In genomic region chr2:136423516-136423996, GRCh38 we compare ENCODE assay signal across 8 cellular contexts.
DNase-seq lines count a peak whose midpoint lies in the region; ATAC-seq and TF ChIP-seq lines count a peak whose summit lies in the region.

No MANE protein-coding gene starts in this region.

- peaks cover 4 to 5% of the 10 kb centered on the region in 2 experiments for H3K4me1 Mint-ChIP-seq in H9
- peaks cover 23% of the 10 kb centered on the region for H3K4me1 Mint-ChIP-seq in activated naive CD4-positive, alpha-beta T cell treated with anti-CD3 and anti-CD28 coated beads, Interleukin-2, amount 10 ng/mL, durations not matched to agents 7 days and 5 days

- no peak overlapping the region for H3K9ac ChIP-seq in H9 (ENCODE audit: extremely low read depth, insufficient read length, low read length)

- no peak overlapping the region for H2BK12ac ChIP-seq in H9 (ENCODE audit: insufficient read length, low read depth, low read length)

- no peak overlapping the region for H4K91ac ChIP-seq in H9 (ENCODE audit: insufficient read length, low read depth, low read length)

- in situ Hi-C loops in SK-MEL-5 (cut with HindIII; ENCODE audit: low pct_unique_long_range_greater_than_20kb, low sequenced_read_pairs), result no loop called here

- H3K27me3 ChIP-seq in H9 (ENCODE audit: insufficient read depth, low read length), result peaks cover 6% of the 10 kb centered on the region; the same call in 1 of the 2 replicates
- H3K27me3 ChIP-seq in upper lobe of left lung, result no peaks in the 10 kb centered on the region

- no peaks in the 10 kb centered on the region for H3K36me3 ChIP-seq in upper lobe of left lung

- H3K36me3 Mint-ChIP-seq in H9 (ENCODE audit: insufficient read depth in 1 of 3, low read depth in 3 of 3), result peaks cover 0 to 2% (median 0%) of the 10 kb centered on the region in 3 experiments; a peak in 2 of 7 replicates
- H3K36me3 Mint-ChIP-seq in activated naive CD4-positive, alpha-beta T cell treated with anti-CD3 and anti-CD28 coated beads, Interleukin-2, amount 10 ng/mL, durations not matched to agents 7 days and 5 days, result no peaks in the 10 kb centered on the region

- no peak overlapping the region for H3K14ac ChIP-seq in H9 (ENCODE audit: insufficient read depth, low read length)

- no peak overlapping the region for H3K4ac ChIP-seq in H9 (ENCODE audit: low read depth, low read length)

- H3T11ph ChIP-seq in H9 (ENCODE audit: low read length), result no peak overlapping the region

- H2BK120ac ChIP-seq in H9 (ENCODE audit: low read depth, low read length, poor library complexity, severe bottlenecking), result no peak overlapping the region

- no peak for TF ChIP-seq POLR2A in upper lobe of left lung (IDR thresholded peaks at IDR 0.05)

- peak; percentile 80 to 95 for ATAC-seq in upper lobe of left lung (ENCODE audit: low FRiP score in 2 of 2)

- peak overlapping the region; percentile 49 to 63 for H3K4me3 Mint-ChIP-seq in H9
- H3K4me3 Mint-ChIP-seq in activated naive CD4-positive, alpha-beta T cell treated with anti-CD3 and anti-CD28 coated beads, Interleukin-2, amount 10 ng/mL, durations not matched to agents 7 days and 5 days, result peak overlapping the region; percentile 68

- H3K27ac ChIP-seq in H9 (ENCODE audit: insufficient read length, low read depth, low read length) (no peak overlapping the region), upper lobe of left lung (no peak overlapping the region)

- no peaks in the 10 kb centered on the region for H3K79me1 ChIP-seq in H9 (ENCODE audit: insufficient read depth, low read depth, low read length, poor library complexity, severe bottlenecking)

- intact Hi-C loops in cardiac septum (cut with DNase I) (loop anchor here (2.0 to 5.0 kb wide), 2 partner anchors 311 to 1414 kb away; no protein-coding TSS in a partner anchor), posterior vena cava (cut with DNase I) (loop anchor here (5.0 to 10.0 kb wide), 3 partner anchors 311 to 1414 kb away; no protein-coding TSS in a partner anchor)

- no peaks in the 10 kb centered on the region for H4K20me1 ChIP-seq in H9 (ENCODE audit: control insufficient read depth, insufficient read depth, insufficient read length)

- peak overlapping the region; percentile 42 for H3K4me2 ChIP-seq in H9 (ENCODE audit: insufficient read depth, insufficient read length, low read length)

- CTCF ChIA-PET in activated naive CD4-positive, alpha-beta T cell treated with anti-CD3 and anti-CD28 coated beads, Interleukin-2, amount 10 ng/mL, durations not matched to agents 7 days and 5 days (lab: Charles Lee), result interaction anchor here (0.6 to 2.9 kb wide), 12 partner anchors 11 to 1658 kb away, joined by 3 to 13 read pairs (median 3); no protein-coding TSS in a partner anchor

- H3K27me3 Mint-ChIP-seq in H9 (ENCODE audit: low read depth), result peaks cover 80% of the 10 kb centered on the region
- peaks cover 57% of the 10 kb centered on the region for H3K27me3 Mint-ChIP-seq in activated naive CD4-positive, alpha-beta T cell treated with anti-CD3 and anti-CD28 coated beads, Interleukin-2, amount 10 ng/mL, durations not matched to agents 7 days and 5 days

- H3K18ac ChIP-seq in H9 (ENCODE audit: insufficient read length, low read depth, low read length), result no peak overlapping the region

- H4K8ac ChIP-seq in H9 (replicated peaks; ENCODE audit: insufficient read length, low read depth, low read length), result no peak overlapping the region

- peak; percentile 15 for DNase-seq in GDM1 (lab: John Stamatoyannopoulos, UW)
- peak; percentile 89 for DNase-seq in H9
- DNase-seq in LoVo (ENCODE audit: low spot score), result peak; percentile 73
- peak; percentile 66 for DNase-seq in SK-MEL-5 (ENCODE audit: low read depth, low spot score)
- peak; percentile 89 for DNase-seq in activated naive CD4-positive, alpha-beta T cell treated with anti-CD3 and anti-CD28 coated beads, Interleukin-2, amount 10 ng/mL, durations not matched to agents 7 days and 5 days
- peak; percentile 85 for DNase-seq in cardiac septum (ENCODE audit: low spot score)
- DNase-seq in posterior vena cava (ENCODE audit: low spot score), result peak; percentile 93
- DNase-seq in upper lobe of left lung, result peak; percentile 77 to 90

- no peaks in the 10 kb centered on the region for H3K9me3 ChIP-seq in H9 (ENCODE audit: control insufficient read depth, low read depth, low read length)
- no peaks in the 10 kb centered on the region for H3K9me3 ChIP-seq in upper lobe of left lung

- H3K27ac Mint-ChIP-seq in H9, result no peak overlapping the region
- H3K27ac Mint-ChIP-seq in activated naive CD4-positive, alpha-beta T cell treated with anti-CD3 and anti-CD28 coated beads, Interleukin-2, amount 10 ng/mL, durations not matched to agents 7 days and 5 days, result peak overlapping the region; percentile 20

- no peaks in the 10 kb centered on the region for H3K23me2 ChIP-seq in H9 (ENCODE audit: insufficient read length, low read depth, low read length, poor library complexity, severe bottlenecking)

- no peaks in the 10 kb centered on the region for H3K4me1 ChIP-seq in H9 (ENCODE audit: insufficient read depth, low read length)
- peaks cover 4 to 10% (median 8%) of the 10 kb centered on the region in 4 donors for H3K4me1 ChIP-seq in upper lobe of left lung

- H3K23ac ChIP-seq in H9 (ENCODE audit: insufficient read length, low read depth, low read length), result no peak overlapping the region

- peak; percentile 94 for TF ChIP-seq CTCF in H9 (conservative IDR thresholded peaks at IDR 0.05)
- peak; percentile 68 to 89 (median 78) for TF ChIP-seq CTCF in upper lobe of left lung (IDR thresholded peaks at IDR 0.05)

- H3K9me3 Mint-ChIP-seq in H9, result no peaks in the 10 kb centered on the region; a peak in 2 of 5 replicates
- H3K9me3 Mint-ChIP-seq in activated naive CD4-positive, alpha-beta T cell treated with anti-CD3 and anti-CD28 coated beads, Interleukin-2, amount 10 ng/mL, durations not matched to agents 7 days and 5 days, result no peaks in the 10 kb centered on the region

- H2AK5ac ChIP-seq in H9 (ENCODE audit: insufficient read length, low read length), result no peak overlapping the region

- no CpG with 5 or more reads among the region's 27 CpGs for WGBS in H9 (ENCODE audit: extremely low coverage, insufficient read length, low lambda C conversion rate)
- 3 to 40% methylated on average over 9 to 26 of the region's 27 CpGs for WGBS in upper lobe of left lung, 2 donors

- H3K79me2 ChIP-seq in H9 (ENCODE audit: insufficient read depth, low read length), result no peaks in the 10 kb centered on the region

- no peak for TF ChIP-seq EP300 in upper lobe of left lung (IDR thresholded peaks at IDR 0.05)

- H2BK5ac ChIP-seq in H9 (ENCODE audit: insufficient read length, low read length), result no peak overlapping the region

- no peak overlapping the region for H4K5ac ChIP-seq in H9 (ENCODE audit: insufficient read length, low read depth, low read length)

- no peak overlapping the region for H2BK15ac ChIP-seq in H9 (ENCODE audit: low read depth, low read length)

- H3K4me3 ChIP-seq in upper lobe of left lung, result peak overlapping the region in 3 of 4 donors; percentile 24 to 50 (median 47)

- H3K56ac ChIP-seq in H9 (ENCODE audit: insufficient read length, low read depth, low read length), result no peak overlapping the region

- H2BK20ac ChIP-seq in H9 (ENCODE audit: low read depth, low read length, poor library complexity, severe bottlenecking), result no peak overlapping the region

- no peak overlapping the region for H2AFZ ChIP-seq in H9 (ENCODE audit: low read length)

Comparison
In these comparisons a context has a peak if more than half of its experiments do, and no peak if none do; other contexts are left out.
1. DNase-seq: peak in every context shown above with its lines; median percentile 93 in posterior vena cava; 89 in H9; 89 in activated naive CD4-positive, alpha-beta T cell treated with anti-CD3 and anti-CD28 coated beads, Interleukin-2, amount 10 ng/mL, durations not matched to agents 7 days and 5 days; 85 in cardiac septum; 84 in upper lobe of left lung; 73 in LoVo; 66 in SK-MEL-5; 15 in GDM1.